Comparison of ENCODE assay signal across 20 cellular contexts in the genomic region with DNA sequence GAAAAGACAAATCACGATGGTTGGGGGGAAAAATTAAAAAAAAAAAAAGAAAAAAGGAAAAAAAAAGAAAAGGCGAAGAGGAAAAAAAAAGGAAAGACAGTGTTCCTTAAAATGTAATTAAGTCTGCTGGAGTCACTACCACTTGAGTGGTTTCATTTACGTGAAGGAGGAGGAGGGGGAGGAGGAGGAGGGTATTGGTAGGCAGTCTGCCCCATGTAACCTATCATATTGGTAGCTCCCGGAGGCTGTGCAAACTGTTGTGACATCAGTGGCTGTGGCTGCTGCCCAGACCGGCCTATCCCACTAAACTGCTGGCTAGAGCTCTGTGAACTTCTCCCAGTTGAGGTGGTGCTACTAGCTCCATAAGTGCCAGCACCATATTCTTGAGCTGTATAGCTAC. TPM values are rescaled to one million over a fixed set of nuclear protein-coding genes. Genes with fewer than 3 reads are reported as not detected.
DNase-seq lines count a peak whose midpoint lies in the region; ATAC-seq, FAIRE-seq and TF ChIP-seq lines count a peak whose summit lies in the region.
"Had no signal": no experiment of that assay in that cellular context is flagged by ENCODE, and none has a peak within 500 bp of the region (broad histone marks: within the 10 kb centered on the region; RNA-seq: fewer than 3 reads in every experiment).

No MANE protein-coding gene starts in this region.

- RAD21 ChIA-PET in GM12878 (lab: Charles Lee; ENCODE audit: unreplicated experiment) = interaction anchor here (1.4 kb wide), 1 partner anchor 85 kb away, joined by 3 read pairs; no protein-coding TSS in a partner anchor

- no peaks in the 10 kb centered on the region for H3K9me3 ChIP-seq in left ventricle myocardium inferior (replicated peaks)
- H3K9me3 ChIP-seq in GM12878 (replicated peaks; ENCODE audit: control insufficient read depth, insufficient read depth, low read length) = no peaks in the 10 kb centered on the region
- H3K9me3 ChIP-seq in lower lobe of right lung = no peaks in the 10 kb centered on the region
- no peaks in the 10 kb centered on the region for H3K9me3 ChIP-seq in aorta (ENCODE audit: control insufficient read depth, low read length)
- H3K9me3 ChIP-seq: ovary, suprapubic skin had no signal

- no peak for TF ChIP-seq EP300 in GM12878 (IDR thresholded peaks at IDR 0.05; ENCODE audit: borderline replicate concordance in 1 of 2, control insufficient read depth in 1 of 2, low read depth in 2 of 2, low read length in 2 of 2)

- no peak for TF ChIP-seq CTCF in left ventricle myocardium inferior (IDR thresholded peaks at IDR 0.05; ENCODE audit: borderline replicate concordance)
- no peak for TF ChIP-seq CTCF in GM12878 (IDR thresholded peaks at IDR 0.05 in 2 of 3, conservative IDR thresholded peaks at IDR 0.05 in 1 of 3; ENCODE audit: control insufficient read depth in 2 of 3, extremely low read depth in 1 of 3, insufficient read depth in 1 of 3, low read depth in 3 of 3, low read length in 3 of 3)
- no peak for TF ChIP-seq CTCF in lower lobe of right lung (IDR thresholded peaks at IDR 0.05)

- no peak overlapping the region for H2AFZ ChIP-seq in GM12878 (ENCODE audit: control insufficient read depth, low read depth, low read length)

- DNase-seq in Right ventricle myocardium superior (no peak), left ventricle myocardium inferior (no peak), GM12878 (ENCODE audit: low read depth, low spot score) (no peak), lower lobe of right lung (no peak), aorta (no peak), NCI-H446 treated with DMSO at 0.1 percent for 48 hours (lab: John Stamatoyannopoulos, UW) (no peak), RPMI8226 (no peak), substantia nigra (lab: John Stamatoyannopoulos, UW) (no peak)
- DNase-seq: activated CD4-positive, alpha-beta T cell treated with anti-CD3 and anti-CD28 coated beads, Interleukin-2, amount 50 U/mL, for 48 hours; activated gamma-delta T cell treated with Interleukin-2 at 50 U/mL for 16 hours; AML-193; mesendoderm; NCI-H1930; NCI-H82; ovary had no signal

- H3K4me1 ChIP-seq in left ventricle myocardium inferior (peaks cover 34% of the 10 kb centered on the region), GM12878 (ENCODE audit: control insufficient read depth, insufficient read depth, low read length) (no peaks in the 10 kb centered on the region), lower lobe of right lung (peaks cover 23% of the 10 kb centered on the region), aorta (ENCODE audit: control insufficient read depth in 1 of 2, insufficient read depth in 2 of 2, low read length in 2 of 2) (no peaks in the 10 kb centered on the region)

- H3K9ac ChIP-seq in GM12878 (ENCODE audit: control insufficient read depth, insufficient read depth, low read length) = no peak overlapping the region

- no TSS peak for BruUV-seq in GM12878 (replicated peaks; lab: Mats Ljungman, UMichigan)

- H3K27ac ChIP-seq in left ventricle myocardium inferior (replicated peaks) (no peak overlapping the region), GM12878 (ENCODE audit: control insufficient read depth, insufficient read depth) (no peak overlapping the region), lower lobe of right lung (no peak overlapping the region), aorta (ENCODE audit: low read depth in 1 of 2, low read length in 2 of 2) (no peak overlapping the region), substantia nigra (ENCODE audit: low read depth, low read length, poor library complexity, severe bottlenecking) (no peak overlapping the region)
- H3K27ac ChIP-seq: HL-60, ovary, suprapubic skin had no signal

- in situ Hi-C loops in GM12878 (cut with MboI) = no loop called here

- TF ChIP-seq POLR2A in GM12878 (IDR thresholded peaks at IDR 0.05; ENCODE audit: low read depth, low read length) = no peak

- CTCF ChIA-PET in GM12878 (lab: Yijun Ruan, JAX) = no interaction called here

- no peak overlapping the region for H3K4me2 ChIP-seq in GM12878 (ENCODE audit: control insufficient read depth, insufficient read depth)

- ATAC-seq in Right ventricle myocardium superior (ENCODE audit: poor library complexity) (peak; percentile 26), GM12878 (no peak), lower lobe of right lung (peak; percentile 70 to 73), aorta (ENCODE audit: low FRiP score) (peak; percentile 17)

- H3K36me3 ChIP-seq in left ventricle myocardium inferior (peaks cover 100% of the 10 kb centered on the region), GM12878 (ENCODE audit: control insufficient read depth in 2 of 2, insufficient read depth in 2 of 2, low read length in 1 of 2) (peaks cover 27 to 55% of the 10 kb centered on the region in 2 experiments), lower lobe of right lung (peaks cover 100% of the 10 kb centered on the region), aorta (ENCODE audit: control insufficient read depth in 1 of 2, insufficient read depth in 2 of 2, low read length in 1 of 2) (peaks cover 16 to 19% of the 10 kb centered on the region in 2 donors)
- H3K36me3 ChIP-seq: ovary had no signal

- WGBS in GM12878 (ENCODE audit: insufficient coverage, insufficient replicate concordance, low lambda C conversion rate, missing lambda C conversion rate) = 83% methylated on average over 4 of the region's 5 CpGs
- WGBS in aorta, 2 donors = 40 to 49% methylated on average over 5 of the region's 5 CpGs

- POLR2A ChIA-PET in GM12878 (lab: Charles Lee) = no interaction called here

- H3K27me3 ChIP-seq in left ventricle myocardium inferior (ENCODE audit: low read depth) (no peaks in the 10 kb centered on the region), GM12878 (replicated peaks in 1 of 2; ENCODE audit: control insufficient read depth in 2 of 2, insufficient read depth in 2 of 2, low read length in 1 of 2) (no peaks in the 10 kb centered on the region), lower lobe of right lung (ENCODE audit: low read depth) (no peaks in the 10 kb centered on the region), aorta (ENCODE audit: control insufficient read depth in 1 of 2, insufficient read depth in 2 of 2, low read length in 1 of 2) (no peaks in the 10 kb centered on the region)
- H3K27me3 ChIP-seq: ovary, suprapubic skin had no signal

- TF ChIP-seq RAD21 in GM12878 (IDR thresholded peaks at IDR 0.05; ENCODE audit: insufficient read depth, low read depth, low read length) = no peak

- no peak for FAIRE-seq in GM12878 (lab: Jason Lieb, UNC)
- FAIRE-seq: frontal cortex, H54 had no signal

- no peaks in the 10 kb centered on the region; the same call in 1 of the 2 replicates for H3K79me2 ChIP-seq in GM12878 (ENCODE audit: control insufficient read depth, insufficient read depth, low read length)

- H3K4me3 ChIP-seq in left ventricle myocardium inferior (no peak overlapping the region), GM12878 (no peak overlapping the region), lower lobe of right lung (no peak overlapping the region), aorta (ENCODE audit: low read length in 2 of 2) (no peak overlapping the region)
- H3K4me3 ChIP-seq: ovary, suprapubic skin had no signal

- SMC1A ChIA-PET in GM12878 (lab: Charles Lee; ENCODE audit: uncharacterized antibody, unreplicated experiment) = no interaction called here

- intact Hi-C loops in Right ventricle myocardium superior (cut with DNase I) (no loop called here), left ventricle myocardium inferior (cut with micrococcal nuclease) (no loop called here), GM12878 (cut with micrococcal nuclease; ENCODE audit: unreplicated experiment) (loop anchor here (10.0 kb wide), 1 partner anchor 431 kb away; a partner anchor contains a TSS), lower lobe of right lung (cut with DNase I) (no loop called here), aorta (cut with DNase I) (no loop called here)

- no peaks in the 10 kb centered on the region; the same call in 1 of the 2 replicates for H4K20me1 ChIP-seq in GM12878 (ENCODE audit: control insufficient read depth, insufficient read depth)

RNA-seq across cellular contexts. Expression of a gene that starts 17.9 kb away (rescaled TPM):
- total RNA-seq in Right ventricle myocardium superior (3.1 TPM), left ventricle myocardium inferior (6.0 TPM), GM12878 (2014; rRNA removed) (0.45 TPM in 1 of 2 replicates, not detected in the other), GM12878 (2014; rRNA removed; fragmentation: Illumina TruSeq; extraction: Trizol) (0.18 TPM in 1 of 2 replicates, not detected in the other), GM12878 (2021) (0.18 and 0.19 TPM in 2 replicates), lower lobe of right lung (8.3 TPM), aorta (10 to 100 TPM; 12.9 to 24.0 TPM)
- 0.50 and 0.61 TPM in 2 replicates for total RNA-seq in GM12878 (2013; cell fraction: nucleolus; rRNA removed)
- polyA plus RNA-seq in GM12878 (2011; ENCODE audit: low read depth) = 2.3 TPM
- polyA plus RNA-seq in GM12878 (2011; rRNA removed) (0.98 and 1.4 TPM in 2 replicates), GM12878 (2014; fragmentation: Illumina TruSeq; extraction: Trizol) (0.25 and 0.43 TPM in 2 replicates), GM12878 (2014; fragmentation: Nextera tagmentation; extraction: Ambion mirVana) (under 1 TPM; 0.24 TPM), GM12878 (2014; rRNA removed) (0.15 and 0.36 TPM in 2 replicates), GM12878 (2016; fragmentation: Nextera tagmentation; extraction: Ambion mirVana) (under 1 TPM; 0.32 to 0.36 TPM), aorta (10 to 100 TPM; 17.6 to 25.8 TPM)
- polyA plus RNA-seq in GM12878 (2011; cell fraction: cytosol; rRNA removed) = 0.90 and 1.1 TPM in 2 replicates
- polyA plus RNA-seq in GM12878 (2011; cell fraction: nucleus; rRNA removed) = 0.24 and 0.34 TPM in 2 replicates
- polyA plus RNA-seq in GM12878 (2012) = 1.8 and 2.4 TPM in 2 replicates
- 0.62 and 1.1 TPM in 2 replicates for polyA minus RNA-seq in GM12878 (2011; rRNA and poly(A)+ RNA removed)
- not detected in 2 replicates for polyA minus RNA-seq in GM12878 (2011; cell fraction: cytosol; rRNA and poly(A)+ RNA removed)
- polyA minus RNA-seq in GM12878 (2011; cell fraction: nucleus; rRNA and poly(A)+ RNA removed) = not detected in 2 replicates

RNA-seq across cellular contexts. Expression of a gene that starts 20.3 kb away (rescaled TPM):
- 193 TPM for total RNA-seq in Right ventricle myocardium superior
- total RNA-seq in left ventricle myocardium inferior = 228 TPM
- 1,768 and 1,800 TPM in 2 replicates for total RNA-seq in GM12878 (2013; cell fraction: nucleolus; rRNA removed)
- total RNA-seq in GM12878 (2014; rRNA removed) = 377 and 419 TPM in 2 replicates
- 223 and 233 TPM in 2 replicates for total RNA-seq in GM12878 (2014; rRNA removed; fragmentation: Illumina TruSeq; extraction: Trizol)
- total RNA-seq in GM12878 (2021) = 340 and 342 TPM in 2 replicates
- polyA plus RNA-seq in GM12878 (2011; ENCODE audit: low read depth) = 163 TPM
- polyA plus RNA-seq in GM12878 (2011; rRNA removed) = 778 and 793 TPM in 2 replicates
- 427 and 428 TPM in 2 replicates for polyA plus RNA-seq in GM12878 (2011; cell fraction: cytosol; rRNA removed)
- 1,697 and 1,958 TPM in 2 replicates for polyA plus RNA-seq in GM12878 (2011; cell fraction: nucleus; rRNA removed)
- polyA plus RNA-seq in GM12878 (2012) = 206 and 224 TPM in 2 replicates
- 310 and 395 TPM in 2 replicates for polyA plus RNA-seq in GM12878 (2014; fragmentation: Illumina TruSeq; extraction: Trizol)
- 10 to 100 TPM; 47.1 to 91.4 TPM for polyA plus RNA-seq in GM12878 (2014; fragmentation: Nextera tagmentation; extraction: Ambion mirVana)
- 430 and 457 TPM in 2 replicates for polyA plus RNA-seq in GM12878 (2014; rRNA removed)
- polyA plus RNA-seq in GM12878 (2016; fragmentation: Nextera tagmentation; extraction: Ambion mirVana) = 10 to 100 TPM; 25.2 to 30.9 TPM
- polyA minus RNA-seq in GM12878 (2011; rRNA and poly(A)+ RNA removed) = 499 and 606 TPM in 2 replicates
- polyA minus RNA-seq in GM12878 (2011; cell fraction: cytosol; rRNA and poly(A)+ RNA removed) = 150 and 173 TPM in 2 replicates
- 520 and 693 TPM in 2 replicates for polyA minus RNA-seq in GM12878 (2011; cell fraction: nucleus; rRNA and poly(A)+ RNA removed)
- total RNA-seq in lower lobe of right lung = 457 TPM
- total RNA-seq in aorta = 100 to 1,000 TPM; 377 to 555 TPM
- polyA plus RNA-seq in aorta = 100 to 1,000 TPM in 1 of 2 donors, 10 to 100 TPM in 1; 50.0 to 355 TPM

RNA-seq across cellular contexts. Expression of a gene that starts 30.8 kb away (rescaled TPM):
- total RNA-seq in Right ventricle myocardium superior (16.6 TPM), left ventricle myocardium inferior (45.7 TPM), GM12878 (2014; rRNA removed) (not detected in 2 replicates), GM12878 (2014; rRNA removed; fragmentation: Illumina TruSeq; extraction: Trizol) (not detected in 2 replicates), GM12878 (2021) (not detected in 2 replicates), lower lobe of right lung (not detected), aorta (not detected)
- not detected in 2 replicates for total RNA-seq in GM12878 (2013; cell fraction: nucleolus; rRNA removed)
- 0.12 TPM for polyA plus RNA-seq in GM12878 (2011; ENCODE audit: low read depth)
- polyA plus RNA-seq in GM12878 (2011; rRNA removed) (not detected in 2 replicates), GM12878 (2014; fragmentation: Illumina TruSeq; extraction: Trizol) (not detected in 2 replicates), GM12878 (2014; fragmentation: Nextera tagmentation; extraction: Ambion mirVana) (not detected), GM12878 (2014; rRNA removed) (not detected in 2 replicates), GM12878 (2016; fragmentation: Nextera tagmentation; extraction: Ambion mirVana) (not detected), aorta (not detected)
- not detected in 2 replicates for polyA plus RNA-seq in GM12878 (2011; cell fraction: cytosol; rRNA removed)
- not detected in 2 replicates for polyA plus RNA-seq in GM12878 (2011; cell fraction: nucleus; rRNA removed)
- 0.07 and 0.13 TPM in 2 replicates for polyA plus RNA-seq in GM12878 (2012)
- not detected in 2 replicates for polyA minus RNA-seq in GM12878 (2011; rRNA and poly(A)+ RNA removed)
- not detected in 2 replicates for polyA minus RNA-seq in GM12878 (2011; cell fraction: cytosol; rRNA and poly(A)+ RNA removed)
- not detected in 2 replicates for polyA minus RNA-seq in GM12878 (2011; cell fraction: nucleus; rRNA and poly(A)+ RNA removed)
- total RNA-seq: LHCN-M2 had no signal

Comparison
In these comparisons a context has a peak if more than half of its experiments do, and no peak if none do; other contexts are left out.
1. RNA of a gene that starts 30.8 kb away (total RNA-seq): 45.7 TPM in left ventricle myocardium inferior (single experiment) and 16.6 TPM in Right ventricle myocardium superior (single experiment); not detected in GM12878, not detected in lower lobe of right lung (single experiment) and not detected in aorta; every median in the first group is over 10 times any median in the second.